Comparison of ENCODE assay signal across 22 cellular contexts in genomic region chr6:169863149-169863525, GRCh38.
A peak's percentile ranks its signal among the peaks of the same experiment; 100 is the strongest.
DNase-seq lines count a peak whose midpoint lies in the region; ATAC-seq and TF ChIP-seq lines count a peak whose summit lies in the region.
"Had no signal": no experiment of that assay in that cellular context is flagged by ENCODE, and none has a peak within 500 bp of the region (broad histone marks: within the 10 kb centered on the region; RNA-seq: fewer than 3 reads in every experiment).

No MANE protein-coding gene starts in this region.

- no peaks in the 10 kb centered on the region for H3K36me3 Mint-ChIP-seq in type B pancreatic cell
- H3K36me3 Mint-ChIP-seq: activated naive CD8-positive, alpha-beta T cell; CD14-positive monocyte; stimulated activated memory B cell treated with anti-CD40 and anti-IgM and Interleukin-4, amounts not matched to agents 10 μg/mL and 1 μg/mL and 100 μg/mL, for 72 hours; T-cell had no signal

- no peak for TF ChIP-seq CTCF in type B pancreatic cell (conservative IDR thresholded peaks at IDR 0.05)

- H3K4me1 Mint-ChIP-seq in type B pancreatic cell (ENCODE audit: unreplicated experiment): no peaks in the 10 kb centered on the region
- H3K4me1 Mint-ChIP-seq: stimulated activated memory B cell treated with anti-CD40 and anti-IgM and Interleukin-4, amounts not matched to agents 10 μg/mL and 1 μg/mL and 100 μg/mL, for 72 hours had no signal

- ATAC-seq in Right ventricle myocardium superior (ENCODE audit: poor library complexity): no peak
- ATAC-seq in left ventricle myocardium superior: no peak
- ATAC-seq: A549; body of pancreas; left lung; Right ventricle myocardium inferior; stimulated activated memory B cell treated with anti-CD40 and anti-IgM and Interleukin-4, amounts not matched to agents 10 μg/mL and 1 μg/mL and 100 μg/mL, for 72 hours; T-cell had no signal

- no peaks in the 10 kb centered on the region for H3K9me3 Mint-ChIP-seq in type B pancreatic cell
- H3K9me3 Mint-ChIP-seq: T-cell had no signal

- no peak overlapping the region for H3K27ac Mint-ChIP-seq in type B pancreatic cell
- H3K27ac Mint-ChIP-seq: activated naive CD8-positive, alpha-beta T cell; stimulated activated memory B cell treated with anti-CD40 and anti-IgM and Interleukin-4, amounts not matched to agents 10 μg/mL and 1 μg/mL and 100 μg/mL, for 72 hours; T-cell had no signal

- no peak overlapping the region for H3K4me3 Mint-ChIP-seq in type B pancreatic cell
- H3K4me3 Mint-ChIP-seq: activated naive CD8-positive, alpha-beta T cell; CD14-positive monocyte; stimulated activated memory B cell treated with anti-CD40 and anti-IgM and Interleukin-4, amounts not matched to agents 10 μg/mL and 1 μg/mL and 100 μg/mL, for 72 hours; T-cell had no signal

- intact Hi-C loops in Right ventricle myocardium superior (cut with DNase I): no loop called here
- intact Hi-C loops in left ventricle myocardium superior (cut with micrococcal nuclease): no loop called here

- H3K27me3 Mint-ChIP-seq in type B pancreatic cell: peaks cover 8% of the 10 kb centered on the region
- H3K27me3 Mint-ChIP-seq: activated naive CD8-positive, alpha-beta T cell; stimulated activated memory B cell treated with anti-CD40 and anti-IgM and Interleukin-4, amounts not matched to agents 10 μg/mL and 1 μg/mL and 100 μg/mL, for 72 hours had no signal

- peak; percentile 12 for DNase-seq in Right ventricle myocardium superior
- DNase-seq in left ventricle myocardium superior: no peak
- peak; percentile 45 for DNase-seq in NCI-H2196 treated with DMSO at 0.1 percent for 48 hours (lab: John Stamatoyannopoulos, UW; ENCODE audit: unreplicated experiment)
- DNase-seq in islet precursor cell: peak; percentile 41
- peak; percentile 51 for DNase-seq in type B pancreatic cell (ENCODE audit: extremely low spot score, unreplicated experiment)
- DNase-seq in SW480 (ENCODE audit: low spot score): no peak
- DNase-seq in NCI-H2227 treated with DMSO at 0.1 percent for 48 hours (lab: John Stamatoyannopoulos, UW): no peak
- no peak for DNase-seq in COLO829 (ENCODE audit: low spot score)
- DNase-seq: activated CD4-positive, alpha-beta T cell treated with anti-CD3 and anti-CD28 coated beads, Interleukin-2, amount 50 U/mL, for 4 hours; activated T-cell treated with anti-CD3 and anti-CD28 coated beads, Interleukin-2, amount 50 U/mL, for 48 hours; body of pancreas; foreskin melanocyte; KG1; mucosa of descending colon; stimulated activated CD4-positive, alpha-beta T cell treated with anti-CD3 and anti-CD28 coated beads, Interleukin-15, amount 100 ng/mL, for 24 hours; T-cell had no signal

Comparison
In these comparisons a context has a peak if more than half of its experiments do, and no peak if none do; other contexts are left out.
1. DNase-seq: peak in Right ventricle myocardium superior (single experiment), NCI-H2196 treated with DMSO at 0.1 percent for 48 hours (single experiment), islet precursor cell (single experiment) and type B pancreatic cell (single experiment); none in left ventricle myocardium superior (single experiment), SW480 (single experiment), NCI-H2227 treated with DMSO at 0.1 percent for 48 hours (single experiment) and COLO829 (single experiment).